ENCODE assay signal across 10 cellular contexts in genomic region chr17:58318065-58318481, GRCh38. TPM values are rescaled to one million over a fixed set of nuclear protein-coding genes. Genes with fewer than 3 reads are reported as not detected.
A peak's percentile ranks its signal among the peaks of the same experiment; 100 is the strongest.
DNase-seq lines count a peak whose midpoint lies in the region; ATAC-seq, FAIRE-seq and TF ChIP-seq lines count a peak whose summit lies in the region.
"Had no signal": no experiment of that assay in that cellular context is flagged by ENCODE, and none has a peak within 500 bp of the region (broad histone marks: within the 10 kb centered on the region; RNA-seq: fewer than 3 reads in every experiment).

No MANE protein-coding gene starts in this region.

- peak overlapping the region; percentile 48 for H3K27ac ChIP-seq in OCI-LY7 (ENCODE audit: low read depth, low read length, poor library complexity, severe bottlenecking)
- peak overlapping the region; percentile 50 for H3K27ac ChIP-seq in GM12878 (ENCODE audit: control insufficient read depth, insufficient read depth)
- H3K27ac ChIP-seq: brain microvascular endothelial cell had no signal

- no peaks in the 10 kb centered on the region for H3K36me3 ChIP-seq in OCI-LY7 (ENCODE audit: insufficient read depth, low read length)
- peaks cover 0 to 2% of the 10 kb centered on the region in 2 experiments; a peak in 1 of 4 replicates for H3K36me3 ChIP-seq in GM12878 (ENCODE audit: control insufficient read depth in 2 of 2, insufficient read depth in 2 of 2, low read length in 1 of 2)
- H3K36me3 ChIP-seq: brain microvascular endothelial cell had no signal

- H3K9ac ChIP-seq in GM12878 (ENCODE audit: control insufficient read depth, insufficient read depth, low read length) = peak overlapping the region; percentile 43; the same call in 1 of the 2 replicates

- H3K4me1 Mint-ChIP-seq in stimulated activated effector memory CD8-positive, alpha-beta T cell treated with anti-CD3 and anti-CD28 coated beads, Interleukin-12 subunit alpha, Interleukin-12 subunit beta, amount 100 ng/mL, for 72 hours = peaks cover 44% of the 10 kb centered on the region

- peak overlapping the region; percentile 87 for H3K27ac Mint-ChIP-seq in stimulated activated effector memory CD8-positive, alpha-beta T cell treated with anti-CD3 and anti-CD28 coated beads, Interleukin-12 subunit alpha, Interleukin-12 subunit beta, amount 100 ng/mL, for 72 hours

- in situ Hi-C loops in GM12878 (cut with MboI) = loop anchor here (5.0 kb wide), 1 partner anchor 129 kb away; no protein-coding TSS in a partner anchor

- H3K4me2 ChIP-seq in OCI-LY7 (ENCODE audit: low read length) (peak overlapping the region; percentile 40), GM12878 (ENCODE audit: control insufficient read depth, insufficient read depth) (no peak overlapping the region)

- peaks cover 81% of the 10 kb centered on the region for H3K36me3 Mint-ChIP-seq in stimulated activated effector memory CD8-positive, alpha-beta T cell treated with anti-CD3 and anti-CD28 coated beads, Interleukin-12 subunit alpha, Interleukin-12 subunit beta, amount 100 ng/mL, for 72 hours

- CTCF ChIA-PET in OCI-LY7 (lab: Charles Lee; ENCODE audit: unreplicated experiment) (interaction anchor here (0.8 to 1.6 kb wide), 7 partner anchors 10 to 133 kb away, joined by 3 to 15 read pairs (median 5); partner anchors contain the start of genes RNF43, SUPT4H1 and TSPOAP1), GM12878 (lab: Yijun Ruan, JAX) (interaction anchor here (0.7 to 6.5 kb wide), 48 partner anchors 9 to 201 kb away, joined by 3 to 163 read pairs (median 6); partner anchors contain the start of genes MTMR4, RNF43, SUPT4H1 and TSPOAP1)

- H3K4me3 ChIP-seq in OCI-LY7 (ENCODE audit: low read depth, low read length, poor library complexity, severe bottlenecking) (no peak overlapping the region), GM12878 (no peak overlapping the region)

- no peak for TF ChIP-seq POLR2A in GM12878 (IDR thresholded peaks at IDR 0.05; ENCODE audit: low read depth, low read length)

- H4K20me1 ChIP-seq in OCI-LY7 (ENCODE audit: insufficient read depth, low read length) (no peaks in the 10 kb centered on the region), GM12878 (ENCODE audit: control insufficient read depth, insufficient read depth) (no peaks in the 10 kb centered on the region)

- TF ChIP-seq CTCF in OCI-LY7 (conservative IDR thresholded peaks at IDR 0.05; ENCODE audit: low read length) (no peak), GM12878 (IDR thresholded peaks at IDR 0.05 in 2 of 3, conservative IDR thresholded peaks at IDR 0.05 in 1 of 3; ENCODE audit: control insufficient read depth in 2 of 3, extremely low read depth in 1 of 3, insufficient read depth in 1 of 3, low read depth in 3 of 3, low read length in 3 of 3) (no peak)

- no peak for TF ChIP-seq EP300 in GM12878 (IDR thresholded peaks at IDR 0.05; ENCODE audit: borderline replicate concordance in 1 of 2, control insufficient read depth in 1 of 2, low read depth in 2 of 2, low read length in 2 of 2)

- no peak for TF ChIP-seq RAD21 in GM12878 (IDR thresholded peaks at IDR 0.05; ENCODE audit: insufficient read depth, low read depth, low read length)

- H3K79me2 ChIP-seq in OCI-LY7 (ENCODE audit: insufficient read depth, low read depth, low read length) = no peaks in the 10 kb centered on the region
- H3K79me2 ChIP-seq in GM12878 (ENCODE audit: control insufficient read depth, insufficient read depth, low read length) = no peaks in the 10 kb centered on the region

- POLR2A ChIA-PET in OCI-LY7 (lab: Charles Lee) (interaction anchor here (0.6 to 2.4 kb wide), 8 partner anchors 8 to 109 kb away, joined by 3 to 29 read pairs (median 10); partner anchors contain the start of genes RNF43 and SUPT4H1), GM12878 (lab: Charles Lee) (interaction anchor here (0.7 to 1.6 kb wide), 11 partner anchors 8 to 178 kb away, joined by 3 to 17 read pairs (median 4); partner anchors contain the start of genes RNF43 and TSPOAP1)

- DNase-seq in activated gamma-delta T cell treated with Interleukin-2 at 50 U/mL for 16 hours = peak; percentile 2
- DNase-seq in activated gamma-delta T cell (lab: John Stamatoyannopoulos, UW) = no peak
- no peak for DNase-seq in OCI-LY7 (ENCODE audit: low spot score)
- no peak for DNase-seq in GM12878 (ENCODE audit: low read depth, low spot score)
- DNase-seq in stimulated activated effector memory CD8-positive, alpha-beta T cell treated with anti-CD3 and anti-CD28 coated beads, Interleukin-12 subunit alpha, Interleukin-12 subunit beta, amount 100 ng/mL, for 72 hours (ENCODE audit: low spot score in 2 of 2) = no peak

- no peak for FAIRE-seq in GM12878 (lab: Jason Lieb, UNC)
- FAIRE-seq: endometrium had no signal

- intact Hi-C loops in OCI-LY7 (cut with micrococcal nuclease; ENCODE audit: unreplicated experiment) (no loop called here), GM12878 (cut with micrococcal nuclease; ENCODE audit: unreplicated experiment) (no loop called here)

- no peaks in the 10 kb centered on the region for H3K9me3 Mint-ChIP-seq in stimulated activated effector memory CD8-positive, alpha-beta T cell treated with anti-CD3 and anti-CD28 coated beads, Interleukin-12 subunit alpha, Interleukin-12 subunit beta, amount 100 ng/mL, for 72 hours

- H3K27me3 ChIP-seq in GM12878 (replicated peaks in 1 of 2; ENCODE audit: control insufficient read depth in 2 of 2, insufficient read depth in 2 of 2, low read length in 1 of 2) = no peaks in the 10 kb centered on the region
- H3K27me3 ChIP-seq: brain microvascular endothelial cell had no signal

- BruUV-seq in OCI-LY7 (replicated peaks; lab: Mats Ljungman, UMichigan) (no TSS peak), GM12878 (replicated peaks; lab: Mats Ljungman, UMichigan) (no TSS peak)

- no peak overlapping the region; the same call in 1 of the 2 replicates for H2AFZ ChIP-seq in OCI-LY7 (ENCODE audit: low read length)
- H2AFZ ChIP-seq in GM12878 (ENCODE audit: control insufficient read depth, low read depth, low read length) = no peak overlapping the region

- H3K9me2 ChIP-seq in OCI-LY7 (ENCODE audit: insufficient read depth, low read length) = no peaks in the 10 kb centered on the region

- H3K4me1 ChIP-seq in OCI-LY7 (ENCODE audit: insufficient read depth, low read length, poor library complexity, severe bottlenecking) (peaks cover 15% of the 10 kb centered on the region), GM12878 (ENCODE audit: control insufficient read depth, insufficient read depth, low read length) (peaks cover 7% of the 10 kb centered on the region)

- peak overlapping the region; percentile 35 for H3K4me3 Mint-ChIP-seq in stimulated activated effector memory CD8-positive, alpha-beta T cell treated with anti-CD3 and anti-CD28 coated beads, Interleukin-12 subunit alpha, Interleukin-12 subunit beta, amount 100 ng/mL, for 72 hours

- SMC1A ChIA-PET in GM12878 (lab: Charles Lee; ENCODE audit: uncharacterized antibody, unreplicated experiment) = interaction anchor here (0.6 to 12.9 kb wide), 39 partner anchors 8 to 197 kb away, joined by 3 to 249 read pairs (median 6); partner anchors contain the start of genes RNF43, SUPT4H1 and TSPOAP1

- WGBS in GM12878 (ENCODE audit: insufficient coverage, insufficient replicate concordance, low lambda C conversion rate, missing lambda C conversion rate) = 82% methylated on average over 9 of the region's 9 CpGs

- H3K9me3 ChIP-seq in OCI-LY7 (ENCODE audit: low read length) = no peaks in the 10 kb centered on the region
- no peaks in the 10 kb centered on the region for H3K9me3 ChIP-seq in GM12878 (replicated peaks; ENCODE audit: control insufficient read depth, insufficient read depth, low read length)

- ATAC-seq in GM12878 (no peak; the same call in 2 of the 3 replicates), HG03196 (IDR thresholded peaks at IDR 0.05; ENCODE audit: unreplicated experiment) (no peak), HG03139 (IDR thresholded peaks at IDR 0.05; ENCODE audit: unreplicated experiment) (no peak), GM18502 (IDR thresholded peaks at IDR 0.05; ENCODE audit: poor library complexity, unreplicated experiment) (no peak)
- ATAC-seq in stimulated activated effector memory CD8-positive, alpha-beta T cell treated with anti-CD3 and anti-CD28 coated beads, Interleukin-12 subunit alpha, Interleukin-12 subunit beta, amount 100 ng/mL, for 72 hours = no peak

- RAD21 ChIA-PET in GM12878 (lab: Charles Lee; ENCODE audit: unreplicated experiment) = interaction anchor here (0.7 to 10.9 kb wide), 39 partner anchors 8 to 686 kb away, joined by 3 to 227 read pairs (median 4); partner anchors contain the start of genes MTMR4, RNF43, SUPT4H1 and TSPOAP1

RNA-seq across cellular contexts. Expression of gene TSPOAP1, which starts 10.5 kb away (rescaled TPM):
- total RNA-seq in OCI-LY7 (2014; rRNA removed; shearing (Covaris generic)) = 24.0 TPM in 2 replicates
- total RNA-seq in OCI-LY7 (2022) (50.6 and 54.4 TPM in 2 replicates), GM12878 (2014; rRNA removed) (5.6 and 5.7 TPM in 2 replicates), GM12878 (2014; rRNA removed; fragmentation: Illumina TruSeq; extraction: Trizol) (2.8 and 3.6 TPM in 2 replicates), GM12878 (2021) (6.5 and 8.8 TPM in 2 replicates)
- total RNA-seq in GM12878 (2013; cell fraction: nucleolus; rRNA removed) = 52.4 and 53.8 TPM in 2 replicates
- polyA plus RNA-seq in GM12878 (2011; ENCODE audit: low read depth) = 5.7 TPM
- polyA plus RNA-seq in GM12878 (2011; rRNA removed) (11.6 and 16.4 TPM in 2 replicates), GM12878 (2014; fragmentation: Illumina TruSeq; extraction: Trizol) (1.2 and 4.2 TPM in 2 replicates), GM12878 (2014; fragmentation: Nextera tagmentation; extraction: Ambion mirVana) (under 1 TPM in 1 of 2 experiments, not detected in 1; 0.58 TPM), GM12878 (2014; rRNA removed) (8.5 and 10.9 TPM in 2 replicates), GM12878 (2016; fragmentation: Nextera tagmentation; extraction: Ambion mirVana) (1 to 10 TPM; 2.2 to 3.2 TPM)
- 12.2 and 16.5 TPM in 2 replicates for polyA plus RNA-seq in GM12878 (2011; cell fraction: cytosol; rRNA removed)
- 164 and 168 TPM in 2 replicates for polyA plus RNA-seq in GM12878 (2011; cell fraction: nucleus; rRNA removed)
- polyA plus RNA-seq in GM12878 (2012) = 9.8 and 14.2 TPM in 2 replicates
- 7.2 and 17.1 TPM in 2 replicates for polyA minus RNA-seq in GM12878 (2011; rRNA and poly(A)+ RNA removed)
- polyA minus RNA-seq in GM12878 (2011; cell fraction: cytosol; rRNA and poly(A)+ RNA removed) = 6.4 and 6.7 TPM in 2 replicates
- polyA minus RNA-seq in GM12878 (2011; cell fraction: nucleus; rRNA and poly(A)+ RNA removed) = 16.2 and 33.3 TPM in 2 replicates

RNA-seq across cellular contexts. Expression of gene SUPT4H1, which starts 33.9 kb away (rescaled TPM):
- total RNA-seq in OCI-LY7 (2014; rRNA removed; shearing (Covaris generic)) = 41.1 and 56.5 TPM in 2 replicates
- total RNA-seq in OCI-LY7 (2022) = 65.5 and 78.4 TPM in 2 replicates
- 8.8 and 9.5 TPM in 2 replicates for total RNA-seq in GM12878 (2013; cell fraction: nucleolus; rRNA removed)
- total RNA-seq in GM12878 (2014; rRNA removed) = 87.9 and 92.8 TPM in 2 replicates
- total RNA-seq in GM12878 (2014; rRNA removed; fragmentation: Illumina TruSeq; extraction: Trizol) = 70.4 and 83.8 TPM in 2 replicates
- 87.0 and 93.2 TPM in 2 replicates for total RNA-seq in GM12878 (2021)
- polyA plus RNA-seq in GM12878 (2011; ENCODE audit: low read depth) = 90.2 TPM
- 230 and 240 TPM in 2 replicates for polyA plus RNA-seq in GM12878 (2011; rRNA removed)
- polyA plus RNA-seq in GM12878 (2011; cell fraction: cytosol; rRNA removed) = 105 and 107 TPM in 2 replicates
- 61.5 and 64.9 TPM in 2 replicates for polyA plus RNA-seq in GM12878 (2011; cell fraction: nucleus; rRNA removed)
- polyA plus RNA-seq in GM12878 (2012) = 88.7 and 95.3 TPM in 2 replicates
- 98.9 and 112 TPM in 2 replicates for polyA plus RNA-seq in GM12878 (2014; fragmentation: Illumina TruSeq; extraction: Trizol)
- 100 to 1,000 TPM; 148 to 293 TPM for polyA plus RNA-seq in GM12878 (2014; fragmentation: Nextera tagmentation; extraction: Ambion mirVana)
- 94.9 and 102 TPM in 2 replicates for polyA plus RNA-seq in GM12878 (2014; rRNA removed)
- polyA plus RNA-seq in GM12878 (2016; fragmentation: Nextera tagmentation; extraction: Ambion mirVana) = 100 to 1,000 TPM; 143 to 159 TPM
- polyA minus RNA-seq in GM12878 (2011; rRNA and poly(A)+ RNA removed) = 60.9 and 80.0 TPM in 2 replicates
- 11.5 and 19.8 TPM in 2 replicates for polyA minus RNA-seq in GM12878 (2011; cell fraction: cytosol; rRNA and poly(A)+ RNA removed)
- 5.6 and 14.2 TPM in 2 replicates for polyA minus RNA-seq in GM12878 (2011; cell fraction: nucleus; rRNA and poly(A)+ RNA removed)

RNA-seq across cellular contexts. Expression of gene MPO, which starts 37.3 kb away (rescaled TPM):
- total RNA-seq in OCI-LY7 (2014; rRNA removed; shearing (Covaris generic)) = not detected in 2 replicates
- not detected in 2 replicates for total RNA-seq in OCI-LY7 (2022)
- not detected in 2 replicates for total RNA-seq in GM12878 (2013; cell fraction: nucleolus; rRNA removed)
- total RNA-seq in GM12878 (2014; rRNA removed) = 0.05 and 0.06 TPM in 2 replicates
- 0.09 and 0.13 TPM in 2 replicates for total RNA-seq in GM12878 (2014; rRNA removed; fragmentation: Illumina TruSeq; extraction: Trizol)
- 0.08 and 0.23 TPM in 2 replicates for total RNA-seq in GM12878 (2021)
- polyA plus RNA-seq in GM12878 (2011; ENCODE audit: low read depth) = not detected
- polyA plus RNA-seq in GM12878 (2011; rRNA removed) = 0.35 and 0.49 TPM in 2 replicates
- polyA plus RNA-seq in GM12878 (2011; cell fraction: cytosol; rRNA removed) = 0.33 and 0.45 TPM in 2 replicates
- polyA plus RNA-seq in GM12878 (2011; cell fraction: nucleus; rRNA removed) = 0.10 and 0.19 TPM in 2 replicates
- 0.08 TPM in 1 of 2 replicates, not detected in the other for polyA plus RNA-seq in GM12878 (2012)
- 0.10 TPM in 1 of 2 replicates, not detected in the other for polyA plus RNA-seq in GM12878 (2014; fragmentation: Illumina TruSeq; extraction: Trizol)
- under 1 TPM; 0.10 to 0.26 TPM for polyA plus RNA-seq in GM12878 (2014; fragmentation: Nextera tagmentation; extraction: Ambion mirVana)
- polyA plus RNA-seq in GM12878 (2014; rRNA removed) = 0.14 TPM in 2 replicates
- polyA plus RNA-seq in GM12878 (2016; fragmentation: Nextera tagmentation; extraction: Ambion mirVana) = under 1 TPM; 0.09 to 0.17 TPM
- polyA minus RNA-seq in GM12878 (2011; rRNA and poly(A)+ RNA removed) = 0.15 and 0.37 TPM in 2 replicates
- polyA minus RNA-seq in GM12878 (2011; cell fraction: cytosol; rRNA and poly(A)+ RNA removed) = not detected in 2 replicates
- not detected in 2 replicates for polyA minus RNA-seq in GM12878 (2011; cell fraction: nucleus; rRNA and poly(A)+ RNA removed)
